Comparison of ENCODE assay signal across 16 cellular contexts in genomic region chr1:157033357-157033876, GRCh38.
"Had no signal": no experiment of that assay in that cellular context is flagged by ENCODE, and none has a peak within 500 bp of the region (broad histone marks: within the 10 kb centered on the region; RNA-seq: fewer than 3 reads in every experiment).

No MANE protein-coding gene starts in this region.

- H3K4me1 ChIP-seq: left lung, prostate gland had no signal

- H3K9me3 ChIP-seq: left lung, prostate gland, tibial artery had no signal

- H3K27me3 Mint-ChIP-seq: dendritic cell treated with granulocyte-macrophage colony-stimulating factor and Interleukin-4, amounts not matched to agents 40 ng/mL and 50 ng/mL, for 4 days had no signal

- H3K27ac ChIP-seq: left lung, prostate gland, tibial artery had no signal

- H3K4me3 ChIP-seq: left lung, lung, prostate gland, tibial artery had no signal

- H3K27ac Mint-ChIP-seq: activated CD4-positive, alpha-beta memory T cell treated with anti-CD3 and anti-CD28 coated beads, Interleukin-2, amount 10 ng/mL, durations not matched to agents 7 days and 5 days; activated CD4-positive, alpha-beta T cell treated with anti-CD3 and anti-CD28 coated beads, Interleukin-2, amount 10 ng/mL, durations not matched to agents 24 days and 14 days; activated naive CD4-positive, alpha-beta T cell treated with anti-CD3 and anti-CD28 coated beads, Interleukin-2, amount 10 ng/mL, durations not matched to agents 7 days and 5 days; activated T-cell treated with anti-CD3 and anti-CD28 coated beads, Interleukin-2, amount 50 U/mL, for 72 hours; dendritic cell treated with granulocyte-macrophage colony-stimulating factor and Interleukin-4, amounts not matched to agents 40 ng/mL and 50 ng/mL, for 4 days; naive thymus-derived CD8-positive, alpha-beta T cell had no signal

- DNase-seq: activated CD4-positive, alpha-beta memory T cell treated with anti-CD3 and anti-CD28 coated beads, Interleukin-2, amount 10 ng/mL, durations not matched to agents 7 days and 5 days; activated CD4-positive, alpha-beta T cell treated with anti-CD3 and anti-CD28 coated beads, Interleukin-2, amount 10 ng/mL, durations not matched to agents 24 days and 14 days; activated effector memory CD4-positive, alpha-beta T cell treated with Interleukin-2 at 50 U/mL for 16 hours; activated naive CD4-positive, alpha-beta T cell treated with anti-CD3 and anti-CD28 coated beads, Interleukin-2, amount 10 ng/mL, durations not matched to agents 7 days and 5 days; activated T-cell treated with anti-CD3 and anti-CD28 coated beads, Interleukin-2, amount 50 U/mL, for 72 hours; effector CD8-positive, alpha-beta T cell; kidney glomerular epithelial cell; left lung; naive thymus-derived CD8-positive, alpha-beta T cell; stimulated activated CD4-positive, alpha-beta T cell treated with anti-CD3 and anti-CD28 coated beads, Interleukin-4, amount 100 ng/mL, for 1 hour; stimulated activated naive CD4-positive, alpha-beta T cell; tibial artery had no signal

- H3K4me3 Mint-ChIP-seq: activated CD4-positive, alpha-beta memory T cell treated with anti-CD3 and anti-CD28 coated beads, Interleukin-2, amount 10 ng/mL, durations not matched to agents 7 days and 5 days; activated CD4-positive, alpha-beta T cell treated with anti-CD3 and anti-CD28 coated beads, Interleukin-2, amount 10 ng/mL, durations not matched to agents 24 days and 14 days; activated naive CD4-positive, alpha-beta T cell treated with anti-CD3 and anti-CD28 coated beads, Interleukin-2, amount 10 ng/mL, durations not matched to agents 7 days and 5 days; activated T-cell treated with anti-CD3 and anti-CD28 coated beads, Interleukin-2, amount 50 U/mL, for 72 hours; dendritic cell treated with granulocyte-macrophage colony-stimulating factor and Interleukin-4, amounts not matched to agents 40 ng/mL and 50 ng/mL, for 4 days; naive thymus-derived CD8-positive, alpha-beta T cell had no signal

- H3K4me1 Mint-ChIP-seq: activated CD4-positive, alpha-beta memory T cell treated with anti-CD3 and anti-CD28 coated beads, Interleukin-2, amount 10 ng/mL, durations not matched to agents 7 days and 5 days; activated CD4-positive, alpha-beta T cell treated with anti-CD3 and anti-CD28 coated beads, Interleukin-2, amount 10 ng/mL, durations not matched to agents 24 days and 14 days; activated naive CD4-positive, alpha-beta T cell treated with anti-CD3 and anti-CD28 coated beads, Interleukin-2, amount 10 ng/mL, durations not matched to agents 7 days and 5 days; naive thymus-derived CD8-positive, alpha-beta T cell had no signal

- H3K36me3 ChIP-seq: left lung, prostate gland, tibial artery had no signal

- ATAC-seq: activated CD4-positive, CD25-positive, alpha-beta regulatory T cell treated with anti-CD3 and anti-CD28 coated beads, Interleukin-2, amount 50 U/mL, for 24 hours; activated T-cell treated with anti-CD3 and anti-CD28 coated beads, Interleukin-2, amount 50 U/mL, for 72 hours; left lung; naive thymus-derived CD8-positive, alpha-beta T cell had no signal

- H3K36me3 Mint-ChIP-seq: activated naive CD4-positive, alpha-beta T cell treated with anti-CD3 and anti-CD28 coated beads, Interleukin-2, amount 10 ng/mL, durations not matched to agents 7 days and 5 days had no signal

- H3K9me3 Mint-ChIP-seq: activated CD4-positive, alpha-beta memory T cell treated with anti-CD3 and anti-CD28 coated beads, Interleukin-2, amount 10 ng/mL, durations not matched to agents 7 days and 5 days; activated CD4-positive, alpha-beta T cell treated with anti-CD3 and anti-CD28 coated beads, Interleukin-2, amount 10 ng/mL, durations not matched to agents 24 days and 14 days; activated naive CD4-positive, alpha-beta T cell treated with anti-CD3 and anti-CD28 coated beads, Interleukin-2, amount 10 ng/mL, durations not matched to agents 7 days and 5 days; activated T-cell treated with anti-CD3 and anti-CD28 coated beads, Interleukin-2, amount 50 U/mL, for 72 hours; dendritic cell treated with granulocyte-macrophage colony-stimulating factor and Interleukin-4, amounts not matched to agents 40 ng/mL and 50 ng/mL, for 4 days; naive thymus-derived CD8-positive, alpha-beta T cell had no signal

- H3K27me3 ChIP-seq: left lung, tibial artery had no signal
